In the genomic region with DNA sequence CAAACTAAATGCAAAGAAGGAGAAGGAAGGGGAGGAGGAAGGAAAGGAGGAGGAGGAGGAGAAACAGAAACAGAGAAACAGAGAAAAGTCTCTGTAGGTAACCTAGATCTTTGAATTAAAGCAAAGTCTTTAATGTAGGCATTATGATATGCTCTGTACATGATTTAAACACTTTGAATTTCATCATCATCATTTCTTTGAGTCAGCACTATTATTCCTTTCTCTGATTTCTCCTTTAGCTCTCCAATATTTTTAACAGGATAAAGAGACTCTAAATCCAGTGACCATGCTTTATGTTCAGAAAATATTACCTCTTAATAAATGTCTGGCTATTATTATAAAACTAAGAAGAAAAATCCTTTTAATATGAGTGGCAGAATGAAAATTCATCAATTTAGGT, we compare ENCODE assay signal across 18 cellular contexts.
DNase-seq lines count a peak whose midpoint lies in the region; ATAC-seq, FAIRE-seq and TF ChIP-seq lines count a peak whose summit lies in the region.
"Had no signal": no experiment of that assay in that cellular context is flagged by ENCODE, and none has a peak within 500 bp of the region (broad histone marks: within the 10 kb centered on the region; RNA-seq: fewer than 3 reads in every experiment).

No MANE protein-coding gene starts in this region.

- in situ Hi-C loops in HAP-1 (cut with MboI; ENCODE audit: low sequenced_read_pairs): no loop called here

- intact Hi-C loops in esophagus muscularis mucosa (cut with DNase I): no loop called here

- ATAC-seq in HG03175 (IDR thresholded peaks at IDR 0.05; ENCODE audit: unreplicated experiment) (no peak), left lobe of liver (no peak)
- ATAC-seq: GM23338, HCT116 had no signal

- H3K27me3 ChIP-seq in esophagus muscularis mucosa: no peaks in the 10 kb centered on the region
- H3K27me3 ChIP-seq in HAP-1 (ENCODE audit: low read depth): no peaks in the 10 kb centered on the region
- H3K27me3 ChIP-seq: BLaER1 had no signal

- peaks cover 49% of the 10 kb centered on the region for H3K4me1 Mint-ChIP-seq in nephron progenitor cell

- no peak for TF ChIP-seq EP300 in esophagus muscularis mucosa (IDR thresholded peaks at IDR 0.05)

- DNase-seq in D721Med (ENCODE audit: insufficient read length, low spot score) (no peak), SK-N-MC (ENCODE audit: low read depth, low spot score) (no peak), esophagus muscularis mucosa (ENCODE audit: extremely low spot score) (no peak), nephron progenitor cell (no peak), GF-D8 (lab: John Stamatoyannopoulos, UW) (no peak), left lobe of liver (ENCODE audit: low spot score) (no peak), HAP-1 (ENCODE audit: low spot score in 2 of 2) (no peak)
- DNase-seq: 8988T; CD4-positive, alpha-beta memory T cell; DMS53 had no signal

- no peak overlapping the region for H3K9ac ChIP-seq in SK-N-MC (ENCODE audit: insufficient read length)
- H3K9ac ChIP-seq: BLaER1 had no signal

- H3K4me1 ChIP-seq in esophagus muscularis mucosa: peaks cover 0 to 44% (median 35%) of the 10 kb centered on the region in 4 donors
- no peaks in the 10 kb centered on the region for H3K4me1 ChIP-seq in HAP-1
- H3K4me1 ChIP-seq: BLaER1 had no signal

- no peaks in the 10 kb centered on the region for H3K9me3 ChIP-seq in SK-N-MC (ENCODE audit: low read depth, low read length)
- H3K9me3 ChIP-seq in esophagus muscularis mucosa: no peaks in the 10 kb centered on the region
- H3K9me3 ChIP-seq in HAP-1: no peaks in the 10 kb centered on the region
- H3K9me3 ChIP-seq: BLaER1 had no signal

- TF ChIP-seq POLR2A in esophagus muscularis mucosa (IDR thresholded peaks at IDR 0.05; ENCODE audit: low read depth): no peak

- H3K27ac Mint-ChIP-seq in nephron progenitor cell: peak overlapping the region; percentile 64
- H3K27ac Mint-ChIP-seq: CD14-positive monocyte; CD4-positive, alpha-beta memory T cell; GM23338 had no signal

- H3K36me3 ChIP-seq in SK-N-MC (ENCODE audit: insufficient read depth, low read length): no peaks in the 10 kb centered on the region
- peaks cover 0 to 3% (median 0%) of the 10 kb centered on the region in 4 donors for H3K36me3 ChIP-seq in esophagus muscularis mucosa
- no peaks in the 10 kb centered on the region for H3K36me3 ChIP-seq in HAP-1 (replicated peaks)
- H3K36me3 ChIP-seq: BLaER1 had no signal

- H3K4me3 ChIP-seq in SK-N-MC: no peak overlapping the region
- no peak overlapping the region for H3K4me3 ChIP-seq in esophagus muscularis mucosa
- no peak overlapping the region for H3K4me3 ChIP-seq in HAP-1
- H3K4me3 ChIP-seq: BLaER1, GM23338 had no signal

- H3K27me3 Mint-ChIP-seq in nephron progenitor cell (ENCODE audit: low read depth, poor library complexity): peaks cover 2% of the 10 kb centered on the region
- H3K27me3 Mint-ChIP-seq: CD4-positive, alpha-beta memory T cell had no signal

- FAIRE-seq in D721Med (lab: Jason Lieb, UNC): peak; percentile 56
- FAIRE-seq: GM12892, GM18507, H54 had no signal

- H3K27ac ChIP-seq in SK-N-MC (0 out of 2 replicates have a peak overlapping the region, but pooled peaks have one; percentile 43), esophagus muscularis mucosa (replicated peaks in 1 of 4) (peak overlapping the region; percentile 21 to 60 (median 50))
- H3K27ac ChIP-seq: BLaER1 had no signal

- peaks cover 15% of the 10 kb centered on the region for H3K36me3 Mint-ChIP-seq in nephron progenitor cell (ENCODE audit: low read depth)

- no peak overlapping the region for H3K4me3 Mint-ChIP-seq in nephron progenitor cell
- H3K4me3 Mint-ChIP-seq: CD14-positive monocyte; CD4-positive, alpha-beta memory T cell; GM23338 had no signal

- no peak for TF ChIP-seq CTCF in D721Med (IDR thresholded peaks at IDR 0.05; ENCODE audit: insufficient read depth, missing control alignments)
- no peak for TF ChIP-seq CTCF in esophagus muscularis mucosa (IDR thresholded peaks at IDR 0.05)
- TF ChIP-seq CTCF in nephron progenitor cell (IDR thresholded peaks at IDR 0.05): no peak

- H3K9me3 Mint-ChIP-seq in nephron progenitor cell: no peaks in the 10 kb centered on the region
- H3K9me3 Mint-ChIP-seq: CD14-positive monocyte, GM23338 had no signal
